ENCODE assay signal across 15 cellular contexts in genomic region chr13:44719857-44720671, GRCh38.
DNase-seq lines count a peak whose midpoint lies in the region; ATAC-seq and TF ChIP-seq lines count a peak whose summit lies in the region.
"Had no signal": no experiment of that assay in that cellular context is flagged by ENCODE, and none has a peak within 500 bp of the region (broad histone marks: within the 10 kb centered on the region; RNA-seq: fewer than 3 reads in every experiment).

No MANE protein-coding gene starts in this region.

- peak; percentile 30 for DNase-seq in AG04450 (ENCODE audit: low read depth, low spot score)
- DNase-seq in M059J (ENCODE audit: low read depth): peak; percentile 80
- peak; percentile 93 for DNase-seq in epithelial cell of proximal tubule (ENCODE audit: low read depth)
- peak; percentile 81 for DNase-seq in myocyte (ENCODE audit: low read depth)
- DNase-seq in cerebellum (ENCODE audit: low spot score): no peak
- DNase-seq in stimulated activated CD4-positive, alpha-beta T cell treated with anti-CD3 and anti-CD28 coated beads, Interleukin-4, amount 100 ng/mL, for 1 hour: no peak
- DNase-seq: activated CD8-positive, alpha-beta T cell treated with anti-CD3 and anti-CD28 coated beads, Interleukin-2, amount 10 ng/mL, durations not matched to agents 7 days and 5 days; activated naive CD8-positive, alpha-beta T cell treated with anti-CD3 and anti-CD28 coated beads, Interleukin-2, amount 10 ng/mL, durations not matched to agents 7 days and 5 days; NCI-H2171; spleen had no signal

- peak overlapping the region; percentile 67 for H3K27ac ChIP-seq in AG04450 (ENCODE audit: low read depth, low read length)
- H3K27ac ChIP-seq: C4-2B, SK-N-MC, spleen had no signal

- ATAC-seq in GM21723 (IDR thresholded peaks at IDR 0.05; ENCODE audit: unreplicated experiment) (no peak), HG02759 (IDR thresholded peaks at IDR 0.05; ENCODE audit: unreplicated experiment) (no peak)
- ATAC-seq: activated CD8-positive, alpha-beta T cell treated with anti-CD3 and anti-CD28 coated beads, Interleukin-2, amount 10 ng/mL, durations not matched to agents 7 days and 5 days had no signal

- no peak for TF ChIP-seq CTCF in AG04450 (IDR thresholded peaks at IDR 0.05; ENCODE audit: low read depth, low read length)
- peak; percentile 3 for TF ChIP-seq CTCF in epithelial cell of proximal tubule (conservative IDR thresholded peaks at IDR 0.05; ENCODE audit: low read depth, low read length)

- CTCF ChIA-PET in AG04450 (lab: Charles Lee): no interaction called here

- H3K27me3 ChIP-seq in AG04450 (ENCODE audit: control insufficient read depth, insufficient read depth, low read length): no peaks in the 10 kb centered on the region
- H3K27me3 ChIP-seq: spleen had no signal

- no peaks in the 10 kb centered on the region for H3K9me3 ChIP-seq in AG04450 (ENCODE audit: control insufficient read depth, insufficient read depth, low read length)

- H3K4me3 ChIP-seq in AG04450 (ENCODE audit: low read depth, low read length) (no peak overlapping the region), epithelial cell of proximal tubule (ENCODE audit: low read depth, low read length) (no peak overlapping the region)
- H3K4me3 ChIP-seq: lung, SK-N-MC, spleen had no signal

- POLR2A ChIA-PET in AG04450 (lab: Yijun Ruan, JAX): no interaction called here

Comparison
In these comparisons a context has a peak if more than half of its experiments do, and no peak if none do; other contexts are left out.
1. DNase-seq: peak in AG04450 (single experiment), M059J (single experiment), epithelial cell of proximal tubule (single experiment) and myocyte (single experiment); none in cerebellum (single experiment) and stimulated activated CD4-positive, alpha-beta T cell treated with anti-CD3 and anti-CD28 coated beads, Interleukin-4, amount 100 ng/mL, for 1 hour (single experiment).